Comparison of ENCODE assay signal across 27 cellular contexts in the genomic region with DNA sequence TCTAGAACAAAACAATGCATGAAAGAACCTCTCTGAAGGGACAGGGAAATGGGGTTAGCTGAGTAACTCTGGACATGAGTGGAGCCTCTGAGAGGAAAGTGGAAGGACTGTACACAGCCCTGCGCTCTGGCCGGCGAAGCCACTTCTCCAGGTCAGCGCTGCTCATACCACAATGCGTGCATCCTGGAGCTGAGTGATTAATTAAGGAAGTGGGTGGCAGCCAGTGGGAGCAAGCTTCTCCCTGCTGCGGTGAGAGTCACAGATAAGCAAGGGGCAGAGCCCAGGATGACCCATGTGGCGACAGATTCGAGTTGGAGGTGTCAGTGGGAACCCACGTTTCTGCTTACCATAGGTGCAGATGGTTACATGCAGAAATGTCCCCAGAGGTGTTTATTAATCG. TPM values are rescaled to one million over a fixed set of nuclear protein-coding genes. Genes with fewer than 3 reads are reported as not detected.
A peak's percentile ranks its signal among the peaks of the same experiment; 100 is the strongest.
DNase-seq lines count a peak whose midpoint lies in the region; ATAC-seq, FAIRE-seq and TF ChIP-seq lines count a peak whose summit lies in the region.
"Had no signal": no experiment of that assay in that cellular context is flagged by ENCODE, and none has a peak within 500 bp of the region (broad histone marks: within the 10 kb centered on the region; RNA-seq: fewer than 3 reads in every experiment).

No MANE protein-coding gene starts in this region.

- H2BK120ac ChIP-seq in H9 (ENCODE audit: low read depth, low read length, poor library complexity, severe bottlenecking), result no peak overlapping the region

- H2BK5ac ChIP-seq in H9 (ENCODE audit: insufficient read length, low read length), result no peak overlapping the region

- ATAC-seq in K562, result peak; percentile 37; the same call in 2 of the 3 replicates
- ATAC-seq in GM19395 (IDR thresholded peaks at IDR 0.05; ENCODE audit: unreplicated experiment), result no peak
- ATAC-seq: HCT116, Panc1 had no signal

- intact Hi-C loops in K562 (cut with micrococcal nuclease), result no loop called here

- H3K18ac ChIP-seq in H9 (ENCODE audit: insufficient read length, low read depth, low read length), result no peak overlapping the region

- H3K27ac Mint-ChIP-seq in H9, result peak overlapping the region in 1 of 3 experiments; percentile 87; a peak in 1 of 7 replicates
- H3K27ac Mint-ChIP-seq: CD4-positive, CD25-positive, alpha-beta regulatory T cell had no signal

- FAIRE-seq in K562 (lab: Jason Lieb, UNC), result no peak
- FAIRE-seq: A204.1, G401.6, HepG2 had no signal

- POLR2A ChIA-PET in K562 (lab: Yijun Ruan, JAX), result no interaction called here

- no peak overlapping the region for H3K23ac ChIP-seq in H9 (ENCODE audit: insufficient read length, low read depth, low read length)

- DNase-seq in H9, result peak; percentile 21
- DNase-seq in OCI-M1 (lab: John Stamatoyannopoulos, UW), result peak; percentile 63
- peak; percentile 9 to 17 (median 10) for DNase-seq in K562 (ENCODE audit: extremely low read depth in 1 of 4, low spot score in 3 of 4)
- DNase-seq in mucosa of gallbladder (ENCODE audit: low spot score), result peak; percentile 6
- DNase-seq in HT-29 (ENCODE audit: low spot score), result no peak
- no peak for DNase-seq in medulla oblongata (ENCODE audit: extremely low spot score)
- DNase-seq in GM19240 (ENCODE audit: insufficient read length, low spot score), result no peak
- DNase-seq: CD4-positive, CD25-positive, alpha-beta regulatory T cell; COR-L47; GOT3; NCI-H1092; NCI-H1417 treated with DMSO at 0.1 percent for 48 hours; NCI-H1694 treated with DMSO at 0.1 percent for 48 hours; NCI-H2081 treated with DMSO at 0.1 percent for 48 hours; NCI-H2171; NCI-H226; NCI-H510A; NCI-H69; SHP77 had no signal

- H3K36me3 Mint-ChIP-seq in H9 (ENCODE audit: insufficient read depth in 1 of 3, low read depth in 3 of 3), result peaks cover 2 to 5% (median 3%) of the 10 kb centered on the region in 3 experiments; a peak in 5 of 7 replicates
- H3K36me3 Mint-ChIP-seq: CD4-positive, CD25-positive, alpha-beta regulatory T cell had no signal

- H2BK15ac ChIP-seq in H9 (ENCODE audit: low read depth, low read length), result no peak overlapping the region

- no TSS peak for BruUV-seq in K562 (replicated peaks; lab: Mats Ljungman, UMichigan)

- no peak overlapping the region for H2BK12ac ChIP-seq in H9 (ENCODE audit: insufficient read length, low read depth, low read length)

- H3K14ac ChIP-seq in H9 (ENCODE audit: insufficient read depth, low read length), result no peak overlapping the region

- no peak for TF ChIP-seq RAD21 in K562 (CRISPR knock-in tag; conservative IDR thresholded peaks at IDR 0.05 in 1 of 2, IDR thresholded peaks at IDR 0.05 in 1 of 2)

- no peak overlapping the region for H3K56ac ChIP-seq in H9 (ENCODE audit: insufficient read length, low read depth, low read length)

- H2AFZ ChIP-seq in H9 (ENCODE audit: low read length), result no peak overlapping the region
- no peak overlapping the region for H2AFZ ChIP-seq in K562 (ENCODE audit: low read depth, low read length)

- H3K79me2 ChIP-seq in H9 (ENCODE audit: insufficient read depth, low read length) (no peaks in the 10 kb centered on the region), K562 (ENCODE audit: control insufficient read depth, insufficient read depth, low read length) (no peaks in the 10 kb centered on the region)

- no peak overlapping the region for H3K4ac ChIP-seq in H9 (ENCODE audit: low read depth, low read length)

- TF ChIP-seq POLR2A in K562 (conservative IDR thresholded peaks at IDR 0.05), result no peak

- no peak overlapping the region for H3K4me2 ChIP-seq in H9 (ENCODE audit: insufficient read depth, insufficient read length, low read length)
- no peak overlapping the region for H3K4me2 ChIP-seq in K562 (ENCODE audit: insufficient read depth, low read length)
- H3K4me2 ChIP-seq: BLaER1 had no signal

- no peaks in the 10 kb centered on the region for H4K20me1 ChIP-seq in H9 (ENCODE audit: control insufficient read depth, insufficient read depth, insufficient read length)
- no peaks in the 10 kb centered on the region for H4K20me1 ChIP-seq in K562 (replicated peaks; ENCODE audit: control insufficient read depth, insufficient read depth, low read length)
- H4K20me1 ChIP-seq: BLaER1 had no signal

- no peak overlapping the region for H3K4me3 ChIP-seq in K562
- H3K4me3 ChIP-seq: BLaER1 had no signal

- H3K27ac ChIP-seq in H9 (ENCODE audit: insufficient read length, low read depth, low read length) (no peak overlapping the region), K562 (ENCODE audit: extremely low read depth, low read depth, low read length) (no peak overlapping the region)
- H3K27ac ChIP-seq: BLaER1, RWPE1 had no signal

- H2BK20ac ChIP-seq in H9 (ENCODE audit: low read depth, low read length, poor library complexity, severe bottlenecking), result no peak overlapping the region

- H4K5ac ChIP-seq in H9 (ENCODE audit: insufficient read length, low read depth, low read length), result no peak overlapping the region

- H3K9me3 Mint-ChIP-seq in H9, result peaks cover 13 to 19% of the 10 kb centered on the region in 2 experiments

- H3K4me3 Mint-ChIP-seq in H9, result no peak overlapping the region
- H3K4me3 Mint-ChIP-seq: CD4-positive, CD25-positive, alpha-beta regulatory T cell had no signal

- H3K9me3 ChIP-seq in H9 (ENCODE audit: control insufficient read depth, low read depth, low read length) (no peaks in the 10 kb centered on the region), K562 (replicated peaks; ENCODE audit: control insufficient read depth, insufficient read depth, low read depth, low read length) (no peaks in the 10 kb centered on the region)

- H3K4me1 Mint-ChIP-seq in H9, result 0 out of 4 replicates have a peak, but pooled peaks cover 0 to 4% of the 10 kb centered on the region in 2 experiments
- H3K4me1 Mint-ChIP-seq: CD4-positive, CD25-positive, alpha-beta regulatory T cell had no signal

- no peaks in the 10 kb centered on the region for H3K79me1 ChIP-seq in H9 (ENCODE audit: insufficient read depth, low read depth, low read length, poor library complexity, severe bottlenecking)

- no peak overlapping the region for H2AK5ac ChIP-seq in H9 (ENCODE audit: insufficient read length, low read length)

- in situ Hi-C loops in K562 (cut with MboI), result no loop called here

- no peaks in the 10 kb centered on the region for H3K9me1 ChIP-seq in K562 (ENCODE audit: control insufficient read depth, insufficient read depth, low read length)

- no peak overlapping the region for H3K9ac ChIP-seq in H9 (ENCODE audit: extremely low read depth, insufficient read length, low read length)
- H3K9ac ChIP-seq in K562 (ENCODE audit: insufficient read depth in 1 of 2, low read depth in 2 of 2, low read length in 2 of 2), result no peak overlapping the region
- H3K9ac ChIP-seq: BLaER1 had no signal

- H3K27me3 ChIP-seq in H9 (ENCODE audit: insufficient read depth, low read length) (no peaks in the 10 kb centered on the region), K562 (ENCODE audit: control insufficient read depth in 2 of 2, insufficient read depth in 2 of 2, low read length in 2 of 2) (peaks cover 3 to 41% of the 10 kb centered on the region in 2 experiments; a peak in 4 of 5 replicates)
- H3K27me3 ChIP-seq: BLaER1 had no signal

- no CpG with 5 or more reads among the region's 10 CpGs for WGBS in H9 (ENCODE audit: extremely low coverage, insufficient read length, low lambda C conversion rate)
- WGBS in K562 (ENCODE audit: insufficient coverage, low coverage, missing lambda C conversion rate), result 1% methylated on average over 9 of the region's 10 CpGs

- H3K23me2 ChIP-seq in H9 (ENCODE audit: insufficient read length, low read depth, low read length, poor library complexity, severe bottlenecking), result no peaks in the 10 kb centered on the region

- no peaks in the 10 kb centered on the region for H3K36me3 ChIP-seq in K562 (ENCODE audit: control insufficient read depth, insufficient read depth, low read length)
- H3K36me3 ChIP-seq: BLaER1 had no signal

- no peak overlapping the region for H4K8ac ChIP-seq in H9 (replicated peaks; ENCODE audit: insufficient read length, low read depth, low read length)

- no peaks in the 10 kb centered on the region for H3K4me1 ChIP-seq in H9 (ENCODE audit: insufficient read depth, low read length)
- H3K4me1 ChIP-seq in K562 (replicated peaks in 1 of 2; ENCODE audit: control insufficient read depth in 2 of 2, insufficient read depth in 2 of 2, low read length in 2 of 2), result no peaks in the 10 kb centered on the region

- no peak overlapping the region for H4K91ac ChIP-seq in H9 (ENCODE audit: insufficient read length, low read depth, low read length)

- peaks cover 11% of the 10 kb centered on the region for H3K27me3 Mint-ChIP-seq in H9 (ENCODE audit: low read depth)
- H3K27me3 Mint-ChIP-seq: CD4-positive, CD25-positive, alpha-beta regulatory T cell had no signal

- TF ChIP-seq CTCF in H9 (conservative IDR thresholded peaks at IDR 0.05) (no peak), K562 (IDR thresholded peaks at IDR 0.05 in 2 of 3, conservative IDR thresholded peaks at IDR 0.05 in 1 of 3; ENCODE audit: insufficient read depth in 2 of 3, low read depth in 1 of 3, low read length in 3 of 3) (no peak)

- no peak overlapping the region for H3T11ph ChIP-seq in H9 (ENCODE audit: low read length)

- CTCF ChIA-PET in K562 (lab: Yijun Ruan, JAX; ENCODE audit: low intra/inter-chr PET ratio), result no interaction called here

- no peak for TF ChIP-seq EP300 in K562 (IDR thresholded peaks at IDR 0.05; ENCODE audit: low read length)

RNA-seq across cellular contexts. Expression of a gene that starts 48.0 kb away (rescaled TPM):
- total RNA-seq in H9 (2021), result 10.8 and 11.4 TPM in 2 replicates
- total RNA-seq in K562 (2011; cell fraction: chromatin; rRNA removed; ENCODE audit: low replicate concordance), result 2.5 and 7.4 TPM in 2 replicates
- 6.7 and 7.2 TPM in 2 replicates for total RNA-seq in K562 (2011; cell fraction: nucleolus; rRNA removed)
- total RNA-seq in K562 (2011; cell fraction: nucleoplasm; rRNA removed), result 2.3 and 4.8 TPM in 2 replicates
- 3.5 and 3.7 TPM in 2 replicates for total RNA-seq in K562 (2014; rRNA removed)
- total RNA-seq in K562 (2014; rRNA removed; fragmentation: Illumina TruSeq; extraction: Trizol), result 0.91 and 1.1 TPM in 2 replicates
- total RNA-seq in K562 (2015; rRNA removed; fragmentation: Illumina TruSeq; extraction: Trizol), result 0.83 and 0.91 TPM in 2 replicates
- 3.7 and 4.8 TPM in 2 replicates for total RNA-seq in K562 (2021)
- polyA plus RNA-seq in K562 (2011; rRNA removed), result 1.7 and 1.9 TPM in 2 replicates
- polyA plus RNA-seq in K562 (2011; cell fraction: cytosol; rRNA removed), result 1.5 and 4.3 TPM in 2 replicates
- polyA plus RNA-seq in K562 (2011; cell fraction: nucleus; rRNA removed), result 2.5 and 4.1 TPM in 2 replicates
- 1.1 TPM in 2 replicates for polyA plus RNA-seq in K562 (2012)
- 1.2 and 1.8 TPM in 2 replicates for polyA plus RNA-seq in K562 (2014; fragmentation: Illumina TruSeq; extraction: Trizol)
- polyA plus RNA-seq in K562 (2014; fragmentation: Nextera tagmentation; extraction: Ambion mirVana), result under 1 TPM; 0.08 to 0.13 TPM
- 2.8 and 3.2 TPM in 2 replicates for polyA plus RNA-seq in K562 (2014; rRNA removed)
- polyA minus RNA-seq in K562 (2011; rRNA and poly(A)+ RNA removed), result 0.63 and 0.67 TPM in 2 replicates
- 0.46 and 0.76 TPM in 2 replicates for polyA minus RNA-seq in K562 (2011; cell fraction: cytosol; rRNA and poly(A)+ RNA removed)
- polyA minus RNA-seq in K562 (2011; cell fraction: nucleus; rRNA and poly(A)+ RNA removed), result 5.0 TPM in 2 replicates
- 28.1 TPM for total RNA-seq in mucosa of gallbladder
- 8.2 and 12.8 TPM in 2 replicates for total RNA-seq in HT-29 (2014; rRNA removed; shearing (Covaris generic))
- total RNA-seq: CD4-positive, CD25-positive, alpha-beta regulatory T cell had no signal
- polyA plus RNA-seq: CD4-positive, CD25-positive, alpha-beta regulatory T cell had no signal

Comparison
In these comparisons a context has a peak if more than half of its experiments do, and no peak if none do; other contexts are left out.
1. DNase-seq: peak in H9 (single experiment), OCI-M1 (single experiment), K562 (4 of 4) and mucosa of gallbladder (single experiment); none in HT-29 (single experiment), medulla oblongata (single experiment) and GM19240 (single experiment).